In genomic region chr2:27832396-27832795, GRCh38 we compare ENCODE assay signal across 1 cellular context.
TF ChIP-seq lines count a peak whose summit lies in the region.

No MANE protein-coding gene starts in this region.

TF ChIP-seq in HepG2, 621 proteins besides CTCF, POLR2A, EP300 and RAD21 (continued from another document):
- no peak for TF ChIP-seq ZNF317 (CRISPR knock-in tag; IDR thresholded peaks at IDR 0.05)
- no peak for TF ChIP-seq KMT2B (CRISPR knock-in tag; IDR thresholded peaks at IDR 0.05)
- no peak for TF ChIP-seq REST (IDR thresholded peaks at IDR 0.05; ENCODE audit: borderline replicate concordance in 1 of 2, low read depth in 1 of 2, low read length in 2 of 2)
- TF ChIP-seq ZFP62 (CRISPR knock-in tag; IDR thresholded peaks at IDR 0.05): no peak
- no peak for TF ChIP-seq CENPX (CRISPR knock-in tag; IDR thresholded peaks at IDR 0.05)
- no peak for TF ChIP-seq ZNF121 (CRISPR knock-in tag; IDR thresholded peaks at IDR 0.05)
- TF ChIP-seq HOXD1 (CRISPR knock-in tag; IDR thresholded peaks at IDR 0.05): no peak
